ENCODE assay signal across 8 cellular contexts in genomic region chr1:27430903-27431653, GRCh38. TPM values are rescaled to one million over a fixed set of nuclear protein-coding genes. Genes with fewer than 3 reads are reported as not detected.
DNase-seq lines count a peak whose midpoint lies in the region; ATAC-seq and TF ChIP-seq lines count a peak whose summit lies in the region.

No MANE protein-coding gene starts in this region.

- H3K4me1 Mint-ChIP-seq in brain, result peaks cover 74% of the 10 kb centered on the region

- H3K79me1 ChIP-seq in mesenchymal stem cell (replicated peaks; ENCODE audit: low read length, poor library complexity, severe bottlenecking), result peaks cover 35% of the 10 kb centered on the region

- H3K27ac ChIP-seq in A673 (ENCODE audit: low read depth, low read length, poor library complexity, severe bottlenecking), result peak overlapping the region; percentile 38
- no peak overlapping the region for H3K27ac ChIP-seq in mesenchymal stem cell (ENCODE audit: low read length, poor library complexity, severe bottlenecking)

- DNase-seq in A673 (ENCODE audit: low spot score) (peak; percentile 13), KBM-7 (peak; percentile 65), mesenchymal stem cell (peak; percentile 33), BE2C (no peak), LoVo (ENCODE audit: low spot score) (no peak)
- no peak for DNase-seq in stimulated activated CD8-positive, alpha-beta memory T cell treated with anti-CD3 and anti-CD28 coated beads, Interleukin-4, amount 100 ng/mL, for 48 hours

- BruUV-seq in A673 (replicated peaks; lab: Mats Ljungman, UMichigan), result no TSS peak

- 63% methylated on average over 1 of the region's 1 CpG for WGBS in mesenchymal stem cell

- H2BK12ac ChIP-seq in mesenchymal stem cell (ENCODE audit: low read length in 2 of 2), result no peak overlapping the region

- no peak overlapping the region for H2BK15ac ChIP-seq in mesenchymal stem cell (ENCODE audit: low read depth, poor library complexity, severe bottlenecking)

- intact Hi-C loops in A673 (cut with micrococcal nuclease; ENCODE audit: unreplicated experiment), result no loop called here

- in situ Hi-C loops in KBM-7 (cut with MboI; ENCODE audit: low pct_unique_long_range_greater_than_20kb, low sequenced_read_pairs), result no loop called here

- no peak overlapping the region for H4K8ac ChIP-seq in mesenchymal stem cell (ENCODE audit: low read length)

- H3K4ac ChIP-seq in mesenchymal stem cell (ENCODE audit: low read depth in 1 of 2, low read length in 2 of 2), result no peak overlapping the region

- H3K23ac ChIP-seq in mesenchymal stem cell (ENCODE audit: low read length in 2 of 2), result no peak overlapping the region

- H3K9me3 ChIP-seq in A673 (ENCODE audit: low read depth, low read length, poor library complexity, severe bottlenecking), result no peaks in the 10 kb centered on the region
- H3K9me3 ChIP-seq in mesenchymal stem cell (ENCODE audit: control insufficient read depth, low read length), result no peaks in the 10 kb centered on the region
- H3K9me3 ChIP-seq in BE2C, result no peaks in the 10 kb centered on the region

- no peak overlapping the region for H3K4me2 ChIP-seq in mesenchymal stem cell (ENCODE audit: low read length, poor library complexity, severe bottlenecking)

- H3K27me3 Mint-ChIP-seq in brain, result no peaks in the 10 kb centered on the region

- POLR2A ChIA-PET in A673 (lab: Charles Lee; ENCODE audit: low non-redundant PET), result no interaction called here

- H3K4me1 ChIP-seq in A673 (ENCODE audit: insufficient read depth, low read length, poor library complexity, severe bottlenecking) (peaks cover 52% of the 10 kb centered on the region), mesenchymal stem cell (ENCODE audit: control insufficient read depth, insufficient read depth, low read depth, low read length) (peaks cover 13% of the 10 kb centered on the region), BE2C (no peaks in the 10 kb centered on the region)

- CTCF ChIA-PET in A673 (lab: Charles Lee), result no interaction called here

- peaks cover 15% of the 10 kb centered on the region for H3K36me3 ChIP-seq in A673 (ENCODE audit: insufficient read depth, low read length, poor library complexity, severe bottlenecking)
- peaks cover 14 to 28% of the 10 kb centered on the region in 2 experiments for H3K36me3 ChIP-seq in mesenchymal stem cell (ENCODE audit: control insufficient read depth in 1 of 2, insufficient read depth in 2 of 2, low read depth in 1 of 2, low read length in 2 of 2)
- H3K36me3 ChIP-seq in BE2C, result no peaks in the 10 kb centered on the region

- no peak overlapping the region for H3K18ac ChIP-seq in mesenchymal stem cell (ENCODE audit: low read depth in 1 of 2, low read length in 2 of 2)

- H3K4me3 ChIP-seq in A673 (ENCODE audit: low read depth, low read length, poor library complexity, severe bottlenecking) (no peak overlapping the region), mesenchymal stem cell (ENCODE audit: insufficient read depth in 1 of 2, low read depth in 1 of 2, low read length in 2 of 2) (no peak overlapping the region), BE2C (ENCODE audit: low read depth, low read length) (no peak overlapping the region)

- no peak overlapping the region for H2AFZ ChIP-seq in mesenchymal stem cell (ENCODE audit: low read depth, low read length)

- peaks cover 6% of the 10 kb centered on the region for H3K36me3 Mint-ChIP-seq in brain

- peak overlapping the region; percentile 68 for H2AK5ac ChIP-seq in mesenchymal stem cell (ENCODE audit: low read length, severe bottlenecking)

- no peak overlapping the region for H2BK120ac ChIP-seq in mesenchymal stem cell (ENCODE audit: low read depth, low read length)

- peak overlapping the region in 4 of 5 experiments; percentile 24 to 84 (median 75) for H3K27ac Mint-ChIP-seq in brain

- no peak overlapping the region for H2BK5ac ChIP-seq in mesenchymal stem cell (ENCODE audit: low read depth, low read length, poor library complexity, severe bottlenecking)

- TF ChIP-seq CTCF in A673 (conservative IDR thresholded peaks at IDR 0.05; ENCODE audit: low read depth, low read length), result peak; percentile 18; the same call in 1 of the 2 replicates
- no peak for TF ChIP-seq CTCF in brain (conservative IDR thresholded peaks at IDR 0.05)
- TF ChIP-seq CTCF in BE2C (IDR thresholded peaks at IDR 0.05; ENCODE audit: low read depth, low read length), result no peak

- no peaks in the 10 kb centered on the region for H3K27me3 ChIP-seq in A673 (replicated peaks; ENCODE audit: insufficient read depth, low read depth, low read length, poor library complexity)
- H3K27me3 ChIP-seq in mesenchymal stem cell (ENCODE audit: control insufficient read depth in 1 of 2, insufficient read depth in 1 of 2, low read length in 2 of 2), result no peaks in the 10 kb centered on the region
- H3K27me3 ChIP-seq in BE2C, result no peaks in the 10 kb centered on the region

- ATAC-seq in HG03097 (IDR thresholded peaks at IDR 0.05; ENCODE audit: low FRiP score, unreplicated experiment), result no peak

- H3K4me3 Mint-ChIP-seq in brain, result peak overlapping the region in 1 of 5 experiments; percentile 28

- H3K9me3 Mint-ChIP-seq in brain, result no peaks in the 10 kb centered on the region

- H3K9ac ChIP-seq in mesenchymal stem cell (ENCODE audit: low read length), result peak overlapping the region; percentile 33

- no peak overlapping the region for H4K91ac ChIP-seq in mesenchymal stem cell (ENCODE audit: low read length)

- H3K14ac ChIP-seq in mesenchymal stem cell (ENCODE audit: low read length in 2 of 2), result no peak overlapping the region

RNA-seq across cellular contexts. Expression of gene GPR3, which starts 38.7 kb away (rescaled TPM):
- total RNA-seq in A673 (2021), result 3.1 and 4.9 TPM in 2 replicates
- polyA plus RNA-seq in brain (ENCODE audit: insufficient read depth, low read depth, low replicate concordance), result 2.7 TPM
- 3.9 TPM for polyA plus RNA-seq in mesenchymal stem cell (2013, experiment 1 of 2)
- polyA plus RNA-seq in mesenchymal stem cell (2013, experiment 2 of 2), result 4.4 TPM
- 5.5 TPM for polyA plus RNA-seq in BE2C (2012; ENCODE audit: insufficient read depth, insufficient read length, low read depth)

RNA-seq across cellular contexts. Expression of gene CD164L2, which starts 47.9 kb away (rescaled TPM):
- not detected in 2 replicates for total RNA-seq in A673 (2021)
- polyA plus RNA-seq in brain (ENCODE audit: insufficient read depth, low read depth, low replicate concordance), result 2.2 TPM
- not detected for polyA plus RNA-seq in mesenchymal stem cell (2013, experiment 1 of 2)
- not detected for polyA plus RNA-seq in mesenchymal stem cell (2013, experiment 2 of 2)
- polyA plus RNA-seq in BE2C (2012; ENCODE audit: insufficient read depth, insufficient read length, low read depth), result not detected

RNA-seq across cellular contexts. Expression of gene FCN3, which starts 56.5 kb away (rescaled TPM):
- not detected in 2 replicates for total RNA-seq in A673 (2021)
- polyA plus RNA-seq in brain (ENCODE audit: insufficient read depth, low read depth, low replicate concordance), result 1.4 TPM
- polyA plus RNA-seq in mesenchymal stem cell (2013, experiment 1 of 2), result not detected
- polyA plus RNA-seq in mesenchymal stem cell (2013, experiment 2 of 2), result not detected
- polyA plus RNA-seq in BE2C (2012; ENCODE audit: insufficient read depth, insufficient read length, low read depth), result not detected

RNA-seq across cellular contexts. Expression of gene WASF2, which starts 58.9 kb away (rescaled TPM):
- 131 and 133 TPM in 2 replicates for total RNA-seq in A673 (2021)
- polyA plus RNA-seq in brain (ENCODE audit: insufficient read depth, low read depth, low replicate concordance), result 98.5 TPM
- 68.4 TPM for polyA plus RNA-seq in mesenchymal stem cell (2013, experiment 1 of 2)
- polyA plus RNA-seq in mesenchymal stem cell (2013, experiment 2 of 2), result 68.6 TPM
- polyA plus RNA-seq in BE2C (2012; ENCODE audit: insufficient read depth, insufficient read length, low read depth), result 23.6 TPM

Comparison
In these comparisons a context has a peak if more than half of its experiments do, and no peak if none do; other contexts are left out.
1. DNase-seq: peak in A673 (single experiment), KBM-7 (single experiment) and mesenchymal stem cell (single experiment); none in BE2C (single experiment), stimulated activated CD8-positive, alpha-beta memory T cell treated with anti-CD3 and anti-CD28 coated beads, Interleukin-4, amount 100 ng/mL, for 48 hours (single experiment) and LoVo (single experiment).